1 cellular context compared by ENCODE assay signal in the genomic region with DNA sequence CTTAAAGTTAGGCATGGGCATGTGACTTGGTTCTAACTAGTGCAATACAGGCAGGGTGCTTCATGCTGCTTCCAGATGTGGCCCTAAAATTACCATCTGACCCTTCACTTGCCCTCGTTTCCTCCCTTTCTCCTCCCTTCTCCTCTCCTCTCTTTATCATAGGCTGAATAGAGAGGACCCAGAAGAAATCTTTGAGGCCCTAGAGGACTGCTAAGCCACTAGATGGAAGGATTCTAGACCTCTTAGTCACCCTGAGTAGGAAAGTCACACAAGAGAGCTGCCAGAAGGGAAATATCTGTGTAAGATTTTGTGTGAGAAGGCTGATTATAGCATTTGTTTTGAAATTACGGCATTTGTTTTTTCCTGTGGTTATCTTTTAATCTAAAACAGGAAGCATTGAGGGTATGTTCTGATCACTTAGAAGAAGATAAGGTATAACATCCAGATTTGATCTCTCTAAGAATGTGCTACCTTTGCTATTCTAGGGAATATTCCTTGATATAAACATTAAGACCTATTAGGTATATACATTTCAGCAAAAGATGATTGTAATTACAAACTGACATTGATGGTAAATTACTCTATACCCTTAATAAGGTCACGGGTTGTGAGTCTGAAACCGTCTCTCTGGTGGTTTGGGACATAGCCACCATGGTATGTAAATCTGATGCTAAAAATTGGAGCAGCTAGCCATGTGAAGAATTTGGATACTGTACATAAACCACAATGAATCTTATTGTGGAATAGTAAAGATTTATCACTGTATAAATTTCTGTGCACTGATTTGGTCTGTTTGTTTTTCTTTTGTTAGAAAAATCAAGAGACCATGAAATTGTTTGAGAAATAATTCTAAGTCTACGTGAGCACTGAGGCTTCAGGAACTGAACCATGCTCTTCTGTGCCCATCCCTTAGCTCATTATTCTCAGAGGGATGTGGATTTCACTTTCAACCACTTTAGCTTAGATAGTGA.
TF ChIP-seq lines count a peak whose summit lies in the region.

No MANE protein-coding gene starts in this region.

TF ChIP-seq in HepG2, 621 proteins besides CTCF, POLR2A, EP300 and RAD21 (continued from another document):
- TF ChIP-seq ZNF574 (CRISPR knock-in tag; IDR thresholded peaks at IDR 0.05) (no peak), ZUFSP (CRISPR knock-in tag; IDR thresholded peaks at IDR 0.05; ENCODE audit: borderline replicate concordance) (no peak), HNRNPK (IDR thresholded peaks at IDR 0.05; ENCODE audit: low read depth, low read length, poor library complexity, severe bottlenecking) (no peak), DR1 (CRISPR knock-in tag; IDR thresholded peaks at IDR 0.05) (no peak), ZBTB38 (CRISPR knock-in tag; IDR thresholded peaks at IDR 0.05) (no peak), SIN3A (IDR thresholded peaks at IDR 0.05; ENCODE audit: borderline replicate concordance, low read depth, low read length) (no peak), ZNF501 (CRISPR knock-in tag; IDR thresholded peaks at IDR 0.05) (no peak), ZNF724P (CRISPR knock-in tag; IDR thresholded peaks at IDR 0.05; ENCODE audit: borderline replicate concordance) (no peak)
